14 cellular contexts compared by ENCODE assay signal in the genomic region with DNA sequence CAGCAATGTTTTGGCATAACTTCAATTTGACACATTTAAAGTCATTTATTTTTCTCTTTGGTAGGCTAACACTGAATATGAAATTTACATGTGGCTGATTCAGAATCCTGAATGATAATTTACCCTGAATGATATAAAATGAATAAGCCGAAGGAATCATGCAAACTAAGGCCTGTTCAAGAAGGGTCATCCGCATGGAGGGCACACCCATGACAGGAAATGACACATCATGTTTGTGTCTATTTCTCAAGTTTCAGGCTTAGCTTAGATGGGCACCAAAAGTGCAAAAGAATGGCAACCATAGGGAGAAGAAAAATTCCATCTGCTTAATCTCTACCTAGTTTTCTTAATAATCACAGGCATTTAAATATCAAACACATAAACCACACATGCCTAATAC.
A peak's percentile ranks its signal among the peaks of the same experiment; 100 is the strongest.
DNase-seq lines count a peak whose midpoint lies in the region; ATAC-seq, FAIRE-seq and TF ChIP-seq lines count a peak whose summit lies in the region.
"Had no signal": no experiment of that assay in that cellular context is flagged by ENCODE, and none has a peak within 500 bp of the region (broad histone marks: within the 10 kb centered on the region; RNA-seq: fewer than 3 reads in every experiment).

No MANE protein-coding gene starts in this region.

- H4K20me1 ChIP-seq in H9 (ENCODE audit: control insufficient read depth, insufficient read depth, insufficient read length) = no peaks in the 10 kb centered on the region
- H4K20me1 ChIP-seq in endothelial cell of umbilical vein (replicated peaks; ENCODE audit: control insufficient read depth, extremely low read depth, insufficient read depth, low read length) = no peaks in the 10 kb centered on the region

- peaks cover 7 to 9% of the 10 kb centered on the region in 2 experiments for H3K4me1 Mint-ChIP-seq in H9

- no peak overlapping the region for H3K23ac ChIP-seq in H9 (ENCODE audit: insufficient read length, low read depth, low read length)

- no peak overlapping the region for H2AK5ac ChIP-seq in H9 (ENCODE audit: insufficient read length, low read length)

- intact Hi-C loops in endothelial cell of umbilical vein (cut with micrococcal nuclease) = no loop called here

- H2BK120ac ChIP-seq in H9 (ENCODE audit: low read depth, low read length, poor library complexity, severe bottlenecking) = no peak overlapping the region

- no peak overlapping the region for H3K4me3 ChIP-seq in endothelial cell of umbilical vein (replicated peaks in 1 of 3; ENCODE audit: insufficient read depth in 1 of 3, low read depth in 1 of 3, low read length in 3 of 3)
- H3K4me3 ChIP-seq: sigmoid colon, suprapubic skin had no signal

- no peak overlapping the region for H3K14ac ChIP-seq in H9 (ENCODE audit: insufficient read depth, low read length)

- POLR2A ChIA-PET in RWPE1 (lab: Yijun Ruan, JAX; ENCODE audit: low non-redundant PET) (no interaction called here), endothelial cell of umbilical vein (lab: Charles Lee) (no interaction called here)

- peak overlapping the region in 2 of 3 experiments; percentile 47 to 95; a peak in 1 of 7 replicates for H3K27ac Mint-ChIP-seq in H9
- H3K27ac Mint-ChIP-seq: naive thymus-derived CD4-positive, alpha-beta T cell had no signal

- H3K9me3 Mint-ChIP-seq in H9 = no peaks in the 10 kb centered on the region
- H3K9me3 Mint-ChIP-seq: naive thymus-derived CD4-positive, alpha-beta T cell had no signal

- H3K79me2 ChIP-seq in H9 (ENCODE audit: insufficient read depth, low read length) = no peaks in the 10 kb centered on the region
- H3K79me2 ChIP-seq in endothelial cell of umbilical vein (ENCODE audit: control insufficient read depth, insufficient read depth, low read length) = no peaks in the 10 kb centered on the region

- H2BK15ac ChIP-seq in H9 (ENCODE audit: low read depth, low read length) = no peak overlapping the region

- H2AFZ ChIP-seq in H9 (ENCODE audit: low read length) (no peak overlapping the region), endothelial cell of umbilical vein (ENCODE audit: low read depth, low read length) (no peak overlapping the region)

- no peak overlapping the region for H3K18ac ChIP-seq in H9 (ENCODE audit: insufficient read length, low read depth, low read length)

- H3K9ac ChIP-seq in H9 (ENCODE audit: extremely low read depth, insufficient read length, low read length) = no peak overlapping the region
- H3K9ac ChIP-seq in endothelial cell of umbilical vein (replicated peaks; ENCODE audit: extremely low read depth, insufficient read depth, low read length) = no peak overlapping the region

- H3K4me3 Mint-ChIP-seq in H9 = no peak overlapping the region
- H3K4me3 Mint-ChIP-seq: naive thymus-derived CD4-positive, alpha-beta T cell had no signal

- H3K9me1 ChIP-seq in endothelial cell of umbilical vein (replicated peaks; ENCODE audit: control insufficient read depth, extremely low read depth, insufficient read depth, low read length) = no peaks in the 10 kb centered on the region

- dilution Hi-C loops in endothelial cell of umbilical vein (cut with MboI; ENCODE audit: extremely low pct_ligation_motif_present, low sequenced_read_pairs) = no loop called here

- no peaks in the 10 kb centered on the region for H3K9me3 ChIP-seq in H9 (ENCODE audit: control insufficient read depth, low read depth, low read length)
- H3K9me3 ChIP-seq in endothelial cell of umbilical vein (replicated peaks; ENCODE audit: control insufficient read depth, insufficient read depth, low read length) = no peaks in the 10 kb centered on the region
- H3K9me3 ChIP-seq: sigmoid colon, suprapubic skin had no signal

- peak; percentile 21 for FAIRE-seq in endothelial cell of umbilical vein (lab: Jason Lieb, UNC)

- BruUV-seq in endothelial cell of umbilical vein (replicated peaks; lab: Mats Ljungman, UMichigan) = no TSS peak

- H3K56ac ChIP-seq in H9 (ENCODE audit: insufficient read length, low read depth, low read length) = no peak overlapping the region

- H3K4me2 ChIP-seq in H9 (ENCODE audit: insufficient read depth, insufficient read length, low read length) = no peak overlapping the region
- H3K4me2 ChIP-seq in endothelial cell of umbilical vein (ENCODE audit: insufficient read depth, low read length) = no peak overlapping the region

- no peak overlapping the region for H3K27ac ChIP-seq in H9 (ENCODE audit: insufficient read length, low read depth, low read length)
- H3K27ac ChIP-seq in RWPE1 = peak overlapping the region; percentile 64
- no peak overlapping the region for H3K27ac ChIP-seq in endothelial cell of umbilical vein (ENCODE audit: insufficient read depth, low read depth, low read length)
- H3K27ac ChIP-seq: suprapubic skin had no signal

- H3K27me3 Mint-ChIP-seq in H9 (ENCODE audit: low read depth) = no peaks in the 10 kb centered on the region
- H3K27me3 Mint-ChIP-seq: naive thymus-derived CD4-positive, alpha-beta T cell had no signal

- no peak overlapping the region for H2BK12ac ChIP-seq in H9 (ENCODE audit: insufficient read length, low read depth, low read length)

- H3T11ph ChIP-seq in H9 (ENCODE audit: low read length) = no peak overlapping the region

- WGBS in H9 (ENCODE audit: extremely low coverage, insufficient read length, low lambda C conversion rate) = no CpG with 5 or more reads among the region's 2 CpGs

- DNase-seq in H9 (no peak), RWPE1 (ENCODE audit: low spot score) (peak; percentile 56), endothelial cell of umbilical vein (ENCODE audit: low read depth, low spot score) (peak; percentile 39), renal cortical epithelial cell (ENCODE audit: low read depth) (peak; percentile 9)
- DNase-seq: activated CD4-positive, alpha-beta T cell treated with anti-CD3 and anti-CD28 coated beads, Interleukin-2, amount 50 U/mL, for 1 hour; activated effector memory CD4-positive, alpha-beta T cell treated with anti-CD3 and anti-CD28 coated beads, Interleukin-2, amount 50 U/mL, for 16 hours; COR-L47; naive thymus-derived CD4-positive, alpha-beta T cell; NCI-H2029 treated with DMSO at 0.1 percent for 48 hours; sigmoid colon had no signal

- no peaks in the 10 kb centered on the region for H3K27me3 ChIP-seq in H9 (ENCODE audit: insufficient read depth, low read length)
- H3K27me3 ChIP-seq in endothelial cell of umbilical vein (ENCODE audit: control insufficient read depth in 2 of 2, insufficient read depth in 2 of 2, low read length in 2 of 2) = no peaks in the 10 kb centered on the region
- H3K27me3 ChIP-seq: sigmoid colon, suprapubic skin had no signal

- H4K91ac ChIP-seq in H9 (ENCODE audit: insufficient read length, low read depth, low read length) = no peak overlapping the region

- H4K8ac ChIP-seq in H9 (replicated peaks; ENCODE audit: insufficient read length, low read depth, low read length) = no peak overlapping the region

- H3K79me1 ChIP-seq in H9 (ENCODE audit: insufficient read depth, low read depth, low read length, poor library complexity, severe bottlenecking) = no peaks in the 10 kb centered on the region

- ATAC-seq in HG03097 (IDR thresholded peaks at IDR 0.05; ENCODE audit: low FRiP score, unreplicated experiment) (no peak), HG03378 (IDR thresholded peaks at IDR 0.05; ENCODE audit: unreplicated experiment) (no peak), GM18873 (IDR thresholded peaks at IDR 0.05; ENCODE audit: low FRiP score, unreplicated experiment) (no peak)
- ATAC-seq: naive thymus-derived CD4-positive, alpha-beta T cell had no signal

- no peak overlapping the region for H2BK5ac ChIP-seq in H9 (ENCODE audit: insufficient read length, low read length)

- H3K36me3 ChIP-seq in endothelial cell of umbilical vein (ENCODE audit: control insufficient read depth in 2 of 2, extremely low read depth in 1 of 2, insufficient read depth in 2 of 2, low read length in 2 of 2) = peaks cover 13 to 28% of the 10 kb centered on the region in 2 experiments

- no peaks in the 10 kb centered on the region for H3K36me3 Mint-ChIP-seq in H9 (ENCODE audit: insufficient read depth in 1 of 3, low read depth in 3 of 3)
- H3K36me3 Mint-ChIP-seq: naive thymus-derived CD4-positive, alpha-beta T cell had no signal

- no peaks in the 10 kb centered on the region for H3K4me1 ChIP-seq in H9 (ENCODE audit: insufficient read depth, low read length)
- peaks cover 12% of the 10 kb centered on the region for H3K4me1 ChIP-seq in endothelial cell of umbilical vein (ENCODE audit: control insufficient read depth, extremely low read depth, insufficient read depth, low read length)
- H3K4me1 ChIP-seq: sigmoid colon, suprapubic skin had no signal

- CTCF ChIA-PET in RWPE1 (lab: Yijun Ruan, JAX) (no interaction called here), endothelial cell of umbilical vein (lab: Charles Lee) (interaction anchor here (1.1 to 1.6 kb wide), 3 partner anchors 48 to 329 kb away, joined by 3 to 4 read pairs (median 4); no protein-coding TSS in a partner anchor)

- H3K4ac ChIP-seq in H9 (ENCODE audit: low read depth, low read length) = no peak overlapping the region

- no peak for TF ChIP-seq CTCF in H9 (conservative IDR thresholded peaks at IDR 0.05)
- no peak for TF ChIP-seq CTCF in RWPE1 (conservative IDR thresholded peaks at IDR 0.05; ENCODE audit: low read depth)
- TF ChIP-seq CTCF in endothelial cell of umbilical vein (IDR thresholded peaks at IDR 0.05; ENCODE audit: extremely low read depth in 1 of 2, insufficient read depth in 1 of 2, low read depth in 1 of 2, low read length in 2 of 2) = no peak

- no peak overlapping the region for H4K5ac ChIP-seq in H9 (ENCODE audit: insufficient read length, low read depth, low read length)

- no peak for TF ChIP-seq POLR2A in endothelial cell of umbilical vein (IDR thresholded peaks at IDR 0.05; ENCODE audit: low read depth, low read length)

- H3K23me2 ChIP-seq in H9 (ENCODE audit: insufficient read length, low read depth, low read length, poor library complexity, severe bottlenecking) = no peaks in the 10 kb centered on the region

- H2BK20ac ChIP-seq in H9 (ENCODE audit: low read depth, low read length, poor library complexity, severe bottlenecking) = no peak overlapping the region

TF ChIP-seq in endothelial cell of umbilical vein, 7 proteins besides CTCF, POLR2A, EP300 and RAD21:
- TF ChIP-seq POLR2AphosphoS5 (IDR thresholded peaks at IDR 0.05; ENCODE audit: insufficient read depth, low read depth, low read length) (no peak), FOS (IDR thresholded peaks at IDR 0.05; ENCODE audit: borderline replicate concordance, insufficient read depth, low read length) (peak; percentile 24)
